12 cellular contexts compared by ENCODE assay signal in the genomic region with DNA sequence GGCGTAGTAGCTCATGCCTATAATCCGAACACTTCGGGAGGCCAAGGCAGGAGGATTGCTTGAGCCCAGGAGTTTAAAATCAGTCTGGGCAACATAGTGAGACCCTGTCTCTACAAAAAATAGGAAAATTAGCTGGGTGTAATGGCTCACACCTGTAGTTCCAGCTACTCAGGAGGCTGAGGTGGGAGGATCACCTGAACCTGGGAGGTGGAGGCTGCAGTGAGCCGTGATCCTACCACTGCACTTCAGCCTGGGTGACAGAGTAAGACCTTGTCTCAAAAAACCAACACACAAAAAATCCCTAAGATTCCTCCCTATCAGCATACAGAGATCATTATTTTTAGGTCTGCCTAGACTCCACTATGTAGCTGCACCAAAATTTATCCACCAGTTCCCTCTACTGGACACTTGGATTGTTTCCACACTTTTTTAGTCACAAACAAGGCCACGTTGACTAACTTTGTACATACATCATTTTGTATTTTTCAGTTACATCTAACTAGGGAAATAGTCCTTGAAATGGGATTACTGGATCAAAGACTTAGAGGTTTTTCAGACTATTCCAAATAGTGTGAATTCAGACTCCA. TPM values are rescaled to one million over a fixed set of nuclear protein-coding genes. Genes with fewer than 3 reads are reported as not detected.
A peak's percentile ranks its signal among the peaks of the same experiment; 100 is the strongest.
DNase-seq lines count a peak whose midpoint lies in the region; ATAC-seq, FAIRE-seq and TF ChIP-seq lines count a peak whose summit lies in the region.
"Had no signal": no experiment of that assay in that cellular context is flagged by ENCODE, and none has a peak within 500 bp of the region (broad histone marks: within the 10 kb centered on the region; RNA-seq: fewer than 3 reads in every experiment).

No MANE protein-coding gene starts in this region.

- H3K79me2 ChIP-seq in HepG2 (ENCODE audit: insufficient read depth, low read length), result peaks cover 5% of the 10 kb centered on the region

- peak; percentile 59 for FAIRE-seq in HepG2 (lab: Jason Lieb, UNC)

- H3K4me1 Mint-ChIP-seq in CD4-positive, CD25-positive, alpha-beta regulatory T cell, result peaks cover 5 to 34% (median 25%) of the 10 kb centered on the region in 4 donors
- H3K4me1 Mint-ChIP-seq in HFFc6 (ENCODE audit: low read depth), result peaks cover 20% of the 10 kb centered on the region

- H3K36me3 Mint-ChIP-seq in CD4-positive, CD25-positive, alpha-beta regulatory T cell, result peaks cover under 1% of the 10 kb centered on the region
- H3K36me3 Mint-ChIP-seq in HFFc6 (ENCODE audit: low read depth), result peaks cover 27% of the 10 kb centered on the region; the same call in 1 of the 2 replicates

- no peaks in the 10 kb centered on the region for H4K20me1 ChIP-seq in HepG2 (ENCODE audit: insufficient read depth, low read length)

- 88% methylated on average over 5 of the region's 5 CpGs for WGBS in HepG2 (ENCODE audit: low lambda C conversion rate)
- WGBS in esophagus squamous epithelium, 2 donors, result 77 to 80% methylated on average over 5 of the region's 5 CpGs

- H3K4me1 ChIP-seq in CD4-positive, CD25-positive, alpha-beta regulatory T cell (ENCODE audit: control insufficient read depth, insufficient read depth, low read length, poor library complexity, severe bottlenecking), result peaks cover 22% of the 10 kb centered on the region
- H3K4me1 ChIP-seq in HepG2 (ENCODE audit: insufficient read depth, low read length) (peaks cover 21% of the 10 kb centered on the region), esophagus squamous epithelium (peaks cover 7 to 19% (median 10%) of the 10 kb centered on the region in 3 donors)
- H3K4me1 ChIP-seq: colonic mucosa had no signal

- H3K9me3 ChIP-seq in CD4-positive, CD25-positive, alpha-beta regulatory T cell (ENCODE audit: control insufficient read depth in 2 of 2, low read length in 2 of 2), result no peaks in the 10 kb centered on the region
- H3K9me3 ChIP-seq in WERI-Rb-1 (ENCODE audit: severe bottlenecking) (no peaks in the 10 kb centered on the region), HepG2 (ENCODE audit: low read length) (no peaks in the 10 kb centered on the region), esophagus squamous epithelium (no peaks in the 10 kb centered on the region)
- H3K9me3 ChIP-seq: colonic mucosa had no signal

- TF ChIP-seq EP300 in HepG2 (IDR thresholded peaks at IDR 0.05; ENCODE audit: low read depth in 2 of 2, low read length in 2 of 2), result no peak
- TF ChIP-seq EP300 in HepG2 (CRISPR knock-in tag; IDR thresholded peaks at IDR 0.05; ENCODE audit: borderline replicate concordance), result no peak

- no peak overlapping the region for H2AFZ ChIP-seq in HepG2 (ENCODE audit: low read length)

- POLR2A ChIA-PET in HepG2 (lab: Yijun Ruan, JAX), result interaction anchor here (0.6 to 0.8 kb wide), 3 partner anchors 89 to 437 kb away, joined by 3 read pairs; partner anchors contain the start of gene ZBTB22

- ATAC-seq in CD4-positive, CD25-positive, alpha-beta regulatory T cell (ENCODE audit: low read depth in 2 of 2), result no peak
- ATAC-seq in HepG2, result no peak

- H3K9ac ChIP-seq in HepG2 (ENCODE audit: insufficient read depth, low read depth, low read length), result no peak overlapping the region

- CTCF ChIA-PET in HepG2 (lab: Yijun Ruan, JAX; ENCODE audit: low intra/inter-chr PET ratio, low total read pairs), result interaction anchor here (1.4 to 1.7 kb wide), 2 partner anchors 127 to 131 kb away, joined by 4 to 13 read pairs; partner anchors contain the start of gene B3GALT4

- H3K4me3 Mint-ChIP-seq in CD4-positive, CD25-positive, alpha-beta regulatory T cell, result peak overlapping the region in 1 of 4 donors; percentile 67
- no peak overlapping the region for H3K4me3 Mint-ChIP-seq in HFFc6

- DNase-seq in CD4-positive, CD25-positive, alpha-beta regulatory T cell, result no peak
- DNase-seq in HFFc6 (peak; percentile 66), WERI-Rb-1 (no peak), HepG2 (ENCODE audit: low spot score) (peak; percentile 47), coronary artery (ENCODE audit: low spot score) (no peak), esophagus squamous epithelium (lab: John Stamatoyannopoulos, UW) (no peak), substantia nigra (lab: John Stamatoyannopoulos, UW) (no peak)
- no peak for DNase-seq in activated CD4-positive, alpha-beta T cell treated with anti-CD3 and anti-CD28 coated beads for 1 hour
- DNase-seq: activated CD4-positive, alpha-beta T cell treated with anti-CD3 and anti-CD28 coated beads for 4 hours; colonic mucosa; stimulated activated CD4-positive, alpha-beta T cell treated with anti-CD3 and anti-CD28 coated beads, Interleukin-1b, Interleukin-23, amount 100 ng/mL, for 48 hours had no signal

- no peaks in the 10 kb centered on the region for H3K27me3 ChIP-seq in CD4-positive, CD25-positive, alpha-beta regulatory T cell (ENCODE audit: control insufficient read depth, insufficient read depth, low read length)
- no peaks in the 10 kb centered on the region for H3K27me3 ChIP-seq in WERI-Rb-1 (ENCODE audit: insufficient read depth, low read depth, severe bottlenecking)
- no peaks in the 10 kb centered on the region for H3K27me3 ChIP-seq in HepG2 (ENCODE audit: control insufficient read depth in 1 of 2, insufficient read depth in 2 of 2, low read length in 2 of 2)
- H3K27me3 ChIP-seq in esophagus squamous epithelium, result no peaks in the 10 kb centered on the region
- H3K27me3 ChIP-seq: colonic mucosa had no signal

- peak overlapping the region; percentile 34 for H3K27ac ChIP-seq in CD4-positive, CD25-positive, alpha-beta regulatory T cell (ENCODE audit: insufficient read depth, low read length, poor library complexity, severe bottlenecking)
- H3K27ac ChIP-seq in WERI-Rb-1 (peak overlapping the region; percentile 9), HepG2 (ENCODE audit: extremely low read length, insufficient read depth, low read length) (no peak overlapping the region), coronary artery (no peak overlapping the region), esophagus squamous epithelium (no peak overlapping the region), substantia nigra (ENCODE audit: low read depth, low read length, poor library complexity, severe bottlenecking) (no peak overlapping the region)
- H3K27ac ChIP-seq: colonic mucosa had no signal

- no peak overlapping the region for H3K4me2 ChIP-seq in HepG2 (ENCODE audit: low read depth, low read length)

- H3K27ac Mint-ChIP-seq in CD4-positive, CD25-positive, alpha-beta regulatory T cell, result peak overlapping the region in 2 of 3 donors; percentile 32 to 96
- H3K27ac Mint-ChIP-seq in HFFc6, result 0 out of 2 replicates have a peak overlapping the region, but pooled peaks have one; percentile 16

- no TSS peak for BruUV-seq in HepG2 (replicated peaks; lab: Mats Ljungman, UMichigan)

- no peaks in the 10 kb centered on the region for H3K9me3 Mint-ChIP-seq in CD4-positive, CD25-positive, alpha-beta regulatory T cell
- no peaks in the 10 kb centered on the region for H3K9me3 Mint-ChIP-seq in HFFc6

- intact Hi-C loops in HepG2 (cut with micrococcal nuclease; ENCODE audit: unreplicated experiment), result no loop called here
- intact Hi-C loops in esophagus squamous epithelium (cut with DNase I), result no loop called here

- peaks cover 5% of the 10 kb centered on the region for H3K27me3 Mint-ChIP-seq in CD4-positive, CD25-positive, alpha-beta regulatory T cell
- peaks cover under 1% of the 10 kb centered on the region for H3K27me3 Mint-ChIP-seq in HFFc6 (ENCODE audit: insufficient read depth)

- in situ Hi-C loops in HepG2 (cut with HindIII; ENCODE audit: extremely low pct_ligation_motif_present, low pct_unique_long_range_greater_than_20kb), result loop anchor here (25.0 kb wide), 1 partner anchor 120 kb away; the partner anchor contains the start of genes B3GALT4, PFDN6, RGL2 and WDR46

- 0 out of 2 replicates have a peak, but pooled peaks have one; percentile 19 for TF ChIP-seq RAD21 in HepG2 (CRISPR knock-in tag; IDR thresholded peaks at IDR 0.05)

- no peaks in the 10 kb centered on the region for H3K36me3 ChIP-seq in CD4-positive, CD25-positive, alpha-beta regulatory T cell (ENCODE audit: control insufficient read depth, insufficient read depth, low read length)
- H3K36me3 ChIP-seq in WERI-Rb-1 (peaks cover 74% of the 10 kb centered on the region), HepG2 (replicated peaks in 1 of 2; ENCODE audit: control insufficient read depth in 1 of 2, insufficient read depth in 2 of 2, low read length in 2 of 2) (peaks cover 31 to 56% of the 10 kb centered on the region in 2 experiments), esophagus squamous epithelium (peaks cover 0 to 31% (median 0%) of the 10 kb centered on the region in 3 donors)
- H3K36me3 ChIP-seq: colonic mucosa had no signal

- TF ChIP-seq CTCF in HFFc6 (IDR thresholded peaks at IDR 0.05) (peak; percentile 73), WERI-Rb-1 (IDR thresholded peaks at IDR 0.05; ENCODE audit: low read depth, low read length) (peak; percentile 22; the same call in 1 of the 2 replicates), HepG2 (CRISPR knock-in tag; IDR thresholded peaks at IDR 0.05) (peak; percentile 54), coronary artery (IDR thresholded peaks at IDR 0.05) (no peak), esophagus squamous epithelium (IDR thresholded peaks at IDR 0.05) (peak in 2 of 6 experiments; percentile 11 to 30)

- no peak for TF ChIP-seq POLR2A in HepG2 (IDR thresholded peaks at IDR 0.05; ENCODE audit: insufficient read depth in 1 of 2, low read depth in 2 of 2, low read length in 2 of 2)
- no peak for TF ChIP-seq POLR2A in esophagus squamous epithelium (IDR thresholded peaks at IDR 0.05)

- H3K4me3 ChIP-seq in CD4-positive, CD25-positive, alpha-beta regulatory T cell (ENCODE audit: low read depth, low read length), result no peak overlapping the region
- H3K4me3 ChIP-seq in WERI-Rb-1 (ENCODE audit: low read depth, low read length), result no peak overlapping the region
- H3K4me3 ChIP-seq in HepG2 (replicated peaks in 1 of 3; ENCODE audit: insufficient read depth in 1 of 3, low read depth in 2 of 3, low read length in 3 of 3), result no peak overlapping the region
- H3K4me3 ChIP-seq in coronary artery, result no peak overlapping the region
- H3K4me3 ChIP-seq in esophagus squamous epithelium, result no peak overlapping the region
- H3K4me3 ChIP-seq: colonic mucosa, lung had no signal

RNA-seq across cellular contexts. Expression of gene PHF1, which starts 3.6 kb away (rescaled TPM):
- total RNA-seq in CD4-positive, CD25-positive, alpha-beta regulatory T cell, result 403 TPM
- 10 to 100 TPM; 41.5 to 72.2 (median 64.1) TPM for polyA plus RNA-seq in CD4-positive, CD25-positive, alpha-beta regulatory T cell
- total RNA-seq in HFFc6 (2021; fragmentation: NEBNext Ultra II Directional; extraction: Animal tissue kit (Norgen Biotek cat#: 25700)), result 10 to 100 TPM; 43.2 to 52.8 (median 51.4) TPM
- total RNA-seq in HepG2 (2016; rRNA removed; fragmentation: Illumina TruSeq; extraction: Trizol) (14.3 and 25.4 TPM in 2 replicates), esophagus squamous epithelium (10 to 100 TPM in 3 of 4 donors, 1 to 10 TPM in 1; 8.1 to 48.6 (median 17.3) TPM)
- 8.6 and 10.0 TPM in 2 replicates for total RNA-seq in HepG2 (2016; cell fraction: cytosol; rRNA removed; fragmentation: Illumina TruSeq; extraction: Trizol; ENCODE audit: low read depth)
- total RNA-seq in HepG2 (2016; cell fraction: insoluble cytoplasmic fraction; rRNA removed; fragmentation: Illumina TruSeq; extraction: Trizol), result 13.8 and 26.7 TPM in 2 replicates
- 20.1 and 20.5 TPM in 2 replicates for total RNA-seq in HepG2 (2016; cell fraction: membrane; rRNA removed; fragmentation: Illumina TruSeq; extraction: Trizol)
- 25.9 and 27.3 TPM in 2 replicates for total RNA-seq in HepG2 (2016; cell fraction: nucleus; rRNA removed; fragmentation: Illumina TruSeq; extraction: Trizol)
- 61.9 and 77.2 TPM in 2 replicates for polyA plus RNA-seq in HepG2 (2011; rRNA removed)
- 41.5 and 45.3 TPM in 2 replicates for polyA plus RNA-seq in HepG2 (2011; cell fraction: cytosol; rRNA removed)
- polyA plus RNA-seq in HepG2 (2011; cell fraction: nucleus; rRNA removed), result 358 and 376 TPM in 2 replicates
- polyA plus RNA-seq in HepG2 (2012), result 45.7 and 67.9 TPM in 2 replicates
- 16.9 and 19.4 TPM in 2 replicates for polyA plus RNA-seq in HepG2 (2016; cell fraction: cytosol; fragmentation: Illumina TruSeq; extraction: Trizol; ENCODE audit: low read depth)
- 26.3 and 31.9 TPM in 2 replicates for polyA plus RNA-seq in HepG2 (2016; cell fraction: insoluble cytoplasmic fraction; fragmentation: Illumina TruSeq; extraction: Trizol; ENCODE audit: low read depth)
- 31.4 and 34.9 TPM in 2 replicates for polyA plus RNA-seq in HepG2 (2016; cell fraction: membrane; fragmentation: Illumina TruSeq; extraction: Trizol; ENCODE audit: low read depth)
- 98.6 and 111 TPM in 2 replicates for polyA plus RNA-seq in HepG2 (2016; cell fraction: nucleus; fragmentation: Illumina TruSeq; extraction: Trizol; ENCODE audit: insufficient read depth, low read depth)
- polyA minus RNA-seq in HepG2 (2011; rRNA and poly(A)+ RNA removed; ENCODE audit: low replicate concordance), result 22.2 and 35.1 TPM in 2 replicates
- polyA minus RNA-seq in HepG2 (2011; cell fraction: cytosol; rRNA and poly(A)+ RNA removed), result 11.8 and 13.5 TPM in 2 replicates
- polyA minus RNA-seq in HepG2 (2011; cell fraction: nucleus; rRNA and poly(A)+ RNA removed), result 33.0 and 41.3 TPM in 2 replicates

RNA-seq across cellular contexts. Expression of gene CUTA, which starts 10.7 kb away (rescaled TPM):
- total RNA-seq in CD4-positive, CD25-positive, alpha-beta regulatory T cell, result 202 TPM
- polyA plus RNA-seq in CD4-positive, CD25-positive, alpha-beta regulatory T cell, result 100 to 1,000 TPM; 435 to 529 (median 489) TPM
- total RNA-seq in HFFc6 (2021; fragmentation: NEBNext Ultra II Directional; extraction: Animal tissue kit (Norgen Biotek cat#: 25700)), result 100 to 1,000 TPM; 464 to 546 (median 536) TPM
- total RNA-seq in HepG2 (2016; rRNA removed; fragmentation: Illumina TruSeq; extraction: Trizol) (106 and 180 TPM in 2 replicates), esophagus squamous epithelium (10 to 100 TPM; 46.0 to 93.1 (median 69.4) TPM)
- 87.7 and 122 TPM in 2 replicates for total RNA-seq in HepG2 (2016; cell fraction: cytosol; rRNA removed; fragmentation: Illumina TruSeq; extraction: Trizol; ENCODE audit: low read depth)
- 99.2 and 177 TPM in 2 replicates for total RNA-seq in HepG2 (2016; cell fraction: insoluble cytoplasmic fraction; rRNA removed; fragmentation: Illumina TruSeq; extraction: Trizol)
- total RNA-seq in HepG2 (2016; cell fraction: membrane; rRNA removed; fragmentation: Illumina TruSeq; extraction: Trizol), result 103 and 132 TPM in 2 replicates
- total RNA-seq in HepG2 (2016; cell fraction: nucleus; rRNA removed; fragmentation: Illumina TruSeq; extraction: Trizol), result 108 and 119 TPM in 2 replicates
- polyA plus RNA-seq in HepG2 (2011; rRNA removed), result 169 and 170 TPM in 2 replicates
- polyA plus RNA-seq in HepG2 (2011; cell fraction: cytosol; rRNA removed), result 216 and 233 TPM in 2 replicates
- polyA plus RNA-seq in HepG2 (2011; cell fraction: nucleus; rRNA removed), result 172 and 210 TPM in 2 replicates
- polyA plus RNA-seq in HepG2 (2012), result 255 and 283 TPM in 2 replicates
- polyA plus RNA-seq in HepG2 (2016; cell fraction: cytosol; fragmentation: Illumina TruSeq; extraction: Trizol; ENCODE audit: low read depth), result 146 and 200 TPM in 2 replicates
- 151 and 161 TPM in 2 replicates for polyA plus RNA-seq in HepG2 (2016; cell fraction: insoluble cytoplasmic fraction; fragmentation: Illumina TruSeq; extraction: Trizol; ENCODE audit: low read depth)
- 164 and 192 TPM in 2 replicates for polyA plus RNA-seq in HepG2 (2016; cell fraction: membrane; fragmentation: Illumina TruSeq; extraction: Trizol; ENCODE audit: low read depth)
- polyA plus RNA-seq in HepG2 (2016; cell fraction: nucleus; fragmentation: Illumina TruSeq; extraction: Trizol; ENCODE audit: insufficient read depth, low read depth), result 257 and 280 TPM in 2 replicates
- 123 and 177 TPM in 2 replicates for polyA minus RNA-seq in HepG2 (2011; rRNA and poly(A)+ RNA removed; ENCODE audit: low replicate concordance)
- polyA minus RNA-seq in HepG2 (2011; cell fraction: cytosol; rRNA and poly(A)+ RNA removed), result 58.9 and 70.6 TPM in 2 replicates
- 46.0 and 46.9 TPM in 2 replicates for polyA minus RNA-seq in HepG2 (2011; cell fraction: nucleus; rRNA and poly(A)+ RNA removed)

RNA-seq across cellular contexts. Expression of gene SYNGAP1, which starts 12.6 kb away (rescaled TPM):
- 81.4 TPM for total RNA-seq in CD4-positive, CD25-positive, alpha-beta regulatory T cell
- under 1 TPM; 0.48 to 0.82 (median 0.63) TPM for polyA plus RNA-seq in CD4-positive, CD25-positive, alpha-beta regulatory T cell
- 10 to 100 TPM; 10.5 to 15.0 (median 13.3) TPM for total RNA-seq in HFFc6 (2021; fragmentation: NEBNext Ultra II Directional; extraction: Animal tissue kit (Norgen Biotek cat#: 25700))
- total RNA-seq in HepG2 (2016; rRNA removed; fragmentation: Illumina TruSeq; extraction: Trizol) (0.41 and 0.75 TPM in 2 replicates), esophagus squamous epithelium (1 to 10 TPM; 3.3 to 8.6 (median 4.1) TPM)
- total RNA-seq in HepG2 (2016; cell fraction: cytosol; rRNA removed; fragmentation: Illumina TruSeq; extraction: Trizol; ENCODE audit: low read depth), result 0.09 and 0.10 TPM in 2 replicates
- total RNA-seq in HepG2 (2016; cell fraction: insoluble cytoplasmic fraction; rRNA removed; fragmentation: Illumina TruSeq; extraction: Trizol), result 0.42 and 0.78 TPM in 2 replicates
- total RNA-seq in HepG2 (2016; cell fraction: membrane; rRNA removed; fragmentation: Illumina TruSeq; extraction: Trizol), result 0.14 and 0.15 TPM in 2 replicates
- total RNA-seq in HepG2 (2016; cell fraction: nucleus; rRNA removed; fragmentation: Illumina TruSeq; extraction: Trizol), result 1.1 and 1.4 TPM in 2 replicates
- 1.1 and 1.9 TPM in 2 replicates for polyA plus RNA-seq in HepG2 (2011; rRNA removed)
- 0.32 and 0.33 TPM in 2 replicates for polyA plus RNA-seq in HepG2 (2011; cell fraction: cytosol; rRNA removed)
- polyA plus RNA-seq in HepG2 (2011; cell fraction: nucleus; rRNA removed), result 12.4 and 12.6 TPM in 2 replicates
- polyA plus RNA-seq in HepG2 (2012), result 2.7 and 3.4 TPM in 2 replicates
- polyA plus RNA-seq in HepG2 (2016; cell fraction: cytosol; fragmentation: Illumina TruSeq; extraction: Trizol; ENCODE audit: low read depth), result 0.07 TPM in 2 replicates
- 0.70 and 1.0 TPM in 2 replicates for polyA plus RNA-seq in HepG2 (2016; cell fraction: insoluble cytoplasmic fraction; fragmentation: Illumina TruSeq; extraction: Trizol; ENCODE audit: low read depth)
- polyA plus RNA-seq in HepG2 (2016; cell fraction: membrane; fragmentation: Illumina TruSeq; extraction: Trizol; ENCODE audit: low read depth), result 0.16 and 0.18 TPM in 2 replicates
- polyA plus RNA-seq in HepG2 (2016; cell fraction: nucleus; fragmentation: Illumina TruSeq; extraction: Trizol; ENCODE audit: insufficient read depth, low read depth), result 6.2 and 14.4 TPM in 2 replicates
- polyA minus RNA-seq in HepG2 (2011; rRNA and poly(A)+ RNA removed; ENCODE audit: low replicate concordance), result 0.98 and 2.6 TPM in 2 replicates
- 0.26 and 0.49 TPM in 2 replicates for polyA minus RNA-seq in HepG2 (2011; cell fraction: cytosol; rRNA and poly(A)+ RNA removed)
- 2.2 and 4.4 TPM in 2 replicates for polyA minus RNA-seq in HepG2 (2011; cell fraction: nucleus; rRNA and poly(A)+ RNA removed)

RNA-seq across cellular contexts. Expression of gene KIFC1, which starts 15.6 kb away (rescaled TPM):
- 8.7 TPM for total RNA-seq in CD4-positive, CD25-positive, alpha-beta regulatory T cell
- polyA plus RNA-seq in CD4-positive, CD25-positive, alpha-beta regulatory T cell, result 1 to 10 TPM in 3 of 4 donors, under 1 TPM in 1; 0.41 to 3.9 (median 1.3) TPM
- total RNA-seq in HFFc6 (2021; fragmentation: NEBNext Ultra II Directional; extraction: Animal tissue kit (Norgen Biotek cat#: 25700)), result 10 to 100 TPM; 20.6 to 43.5 (median 38.6) TPM
- 45.5 and 47.6 TPM in 2 replicates for total RNA-seq in HepG2 (2016; rRNA removed; fragmentation: Illumina TruSeq; extraction: Trizol)
- 7.7 and 8.2 TPM in 2 replicates for total RNA-seq in HepG2 (2016; cell fraction: cytosol; rRNA removed; fragmentation: Illumina TruSeq; extraction: Trizol; ENCODE audit: low read depth)
- total RNA-seq in HepG2 (2016; cell fraction: insoluble cytoplasmic fraction; rRNA removed; fragmentation: Illumina TruSeq; extraction: Trizol), result 43.2 and 48.8 TPM in 2 replicates
- 18.6 and 22.9 TPM in 2 replicates for total RNA-seq in HepG2 (2016; cell fraction: membrane; rRNA removed; fragmentation: Illumina TruSeq; extraction: Trizol)
- 40.9 and 44.4 TPM in 2 replicates for total RNA-seq in HepG2 (2016; cell fraction: nucleus; rRNA removed; fragmentation: Illumina TruSeq; extraction: Trizol)
- polyA plus RNA-seq in HepG2 (2011; rRNA removed), result 20.4 and 25.0 TPM in 2 replicates
- polyA plus RNA-seq in HepG2 (2011; cell fraction: cytosol; rRNA removed), result 12.6 and 23.6 TPM in 2 replicates
- 42.5 and 71.9 TPM in 2 replicates for polyA plus RNA-seq in HepG2 (2011; cell fraction: nucleus; rRNA removed)
- polyA plus RNA-seq in HepG2 (2012), result 13.7 and 21.2 TPM in 2 replicates
- 3.3 and 3.9 TPM in 2 replicates for polyA plus RNA-seq in HepG2 (2016; cell fraction: cytosol; fragmentation: Illumina TruSeq; extraction: Trizol; ENCODE audit: low read depth)
- 50.9 and 58.4 TPM in 2 replicates for polyA plus RNA-seq in HepG2 (2016; cell fraction: insoluble cytoplasmic fraction; fragmentation: Illumina TruSeq; extraction: Trizol; ENCODE audit: low read depth)
- polyA plus RNA-seq in HepG2 (2016; cell fraction: membrane; fragmentation: Illumina TruSeq; extraction: Trizol; ENCODE audit: low read depth), result 6.2 and 7.1 TPM in 2 replicates
- 83.2 and 93.0 TPM in 2 replicates for polyA plus RNA-seq in HepG2 (2016; cell fraction: nucleus; fragmentation: Illumina TruSeq; extraction: Trizol; ENCODE audit: insufficient read depth, low read depth)
- 36.0 and 106 TPM in 2 replicates for polyA minus RNA-seq in HepG2 (2011; rRNA and poly(A)+ RNA removed; ENCODE audit: low replicate concordance)
- polyA minus RNA-seq in HepG2 (2011; cell fraction: cytosol; rRNA and poly(A)+ RNA removed), result 8.9 and 14.8 TPM in 2 replicates
- 35.4 and 47.3 TPM in 2 replicates for polyA minus RNA-seq in HepG2 (2011; cell fraction: nucleus; rRNA and poly(A)+ RNA removed)
- total RNA-seq in esophagus squamous epithelium, result 10 to 100 TPM in 2 of 4 donors, 1 to 10 TPM in 2; 9.6 to 38.9 (median 11.2) TPM

RNA-seq across cellular contexts. Expression of gene ZBTB9, which starts 47.2 kb away (rescaled TPM):
- total RNA-seq in CD4-positive, CD25-positive, alpha-beta regulatory T cell, result 8.6 TPM
- 10 to 100 TPM in 1 of 4 donors, 1 to 10 TPM in 3; 4.5 to 11.7 (median 6.8) TPM for polyA plus RNA-seq in CD4-positive, CD25-positive, alpha-beta regulatory T cell
- total RNA-seq in HFFc6 (2021; fragmentation: NEBNext Ultra II Directional; extraction: Animal tissue kit (Norgen Biotek cat#: 25700)), result 1 to 10 TPM; 6.4 to 9.2 (median 7.6) TPM
- total RNA-seq in HepG2 (2016; rRNA removed; fragmentation: Illumina TruSeq; extraction: Trizol), result 9.2 and 11.5 TPM in 2 replicates
- 1.1 and 1.9 TPM in 2 replicates for total RNA-seq in HepG2 (2016; cell fraction: cytosol; rRNA removed; fragmentation: Illumina TruSeq; extraction: Trizol; ENCODE audit: low read depth)
- total RNA-seq in HepG2 (2016; cell fraction: insoluble cytoplasmic fraction; rRNA removed; fragmentation: Illumina TruSeq; extraction: Trizol), result 10.0 and 10.1 TPM in 2 replicates
- total RNA-seq in HepG2 (2016; cell fraction: membrane; rRNA removed; fragmentation: Illumina TruSeq; extraction: Trizol), result 4.7 and 6.0 TPM in 2 replicates
- 6.5 and 6.7 TPM in 2 replicates for total RNA-seq in HepG2 (2016; cell fraction: nucleus; rRNA removed; fragmentation: Illumina TruSeq; extraction: Trizol)
- polyA plus RNA-seq in HepG2 (2011; rRNA removed), result 5.3 and 7.1 TPM in 2 replicates
- polyA plus RNA-seq in HepG2 (2011; cell fraction: cytosol; rRNA removed), result 3.8 and 5.0 TPM in 2 replicates
- 3.6 and 4.8 TPM in 2 replicates for polyA plus RNA-seq in HepG2 (2011; cell fraction: nucleus; rRNA removed)
- 7.1 and 7.6 TPM in 2 replicates for polyA plus RNA-seq in HepG2 (2012)
- 0.71 and 0.88 TPM in 2 replicates for polyA plus RNA-seq in HepG2 (2016; cell fraction: cytosol; fragmentation: Illumina TruSeq; extraction: Trizol; ENCODE audit: low read depth)
- 9.1 and 13.0 TPM in 2 replicates for polyA plus RNA-seq in HepG2 (2016; cell fraction: insoluble cytoplasmic fraction; fragmentation: Illumina TruSeq; extraction: Trizol; ENCODE audit: low read depth)
- 2.4 and 2.5 TPM in 2 replicates for polyA plus RNA-seq in HepG2 (2016; cell fraction: membrane; fragmentation: Illumina TruSeq; extraction: Trizol; ENCODE audit: low read depth)
- polyA plus RNA-seq in HepG2 (2016; cell fraction: nucleus; fragmentation: Illumina TruSeq; extraction: Trizol; ENCODE audit: insufficient read depth, low read depth), result 7.9 and 11.1 TPM in 2 replicates
- 12.4 and 17.3 TPM in 2 replicates for polyA minus RNA-seq in HepG2 (2011; rRNA and poly(A)+ RNA removed; ENCODE audit: low replicate concordance)
- 5.9 and 8.3 TPM in 2 replicates for polyA minus RNA-seq in HepG2 (2011; cell fraction: cytosol; rRNA and poly(A)+ RNA removed)
- polyA minus RNA-seq in HepG2 (2011; cell fraction: nucleus; rRNA and poly(A)+ RNA removed), result 4.5 and 5.7 TPM in 2 replicates
- total RNA-seq in esophagus squamous epithelium, result 1 to 10 TPM; 2.8 to 4.8 (median 3.3) TPM

Comparison
In these comparisons a context has a peak if more than half of its experiments do, and no peak if none do; other contexts are left out.
1. DNase-seq: peak in HFFc6 (single experiment) and HepG2 (single experiment); none in CD4-positive, CD25-positive, alpha-beta regulatory T cell (0 of 3), WERI-Rb-1 (single experiment), activated CD4-positive, alpha-beta T cell treated with anti-CD3 and anti-CD28 coated beads for 1 hour (single experiment), coronary artery (single experiment), esophagus squamous epithelium (single experiment) and substantia nigra (0 of 49).
2. H3K27ac ChIP-seq: peak in CD4-positive, CD25-positive, alpha-beta regulatory T cell (single experiment) and WERI-Rb-1 (single experiment); none in HepG2 (single experiment), coronary artery (0 of 2), esophagus squamous epithelium (0 of 4) and substantia nigra (single experiment).